ENCODE assay signal across 18 cellular contexts in the genomic region with DNA sequence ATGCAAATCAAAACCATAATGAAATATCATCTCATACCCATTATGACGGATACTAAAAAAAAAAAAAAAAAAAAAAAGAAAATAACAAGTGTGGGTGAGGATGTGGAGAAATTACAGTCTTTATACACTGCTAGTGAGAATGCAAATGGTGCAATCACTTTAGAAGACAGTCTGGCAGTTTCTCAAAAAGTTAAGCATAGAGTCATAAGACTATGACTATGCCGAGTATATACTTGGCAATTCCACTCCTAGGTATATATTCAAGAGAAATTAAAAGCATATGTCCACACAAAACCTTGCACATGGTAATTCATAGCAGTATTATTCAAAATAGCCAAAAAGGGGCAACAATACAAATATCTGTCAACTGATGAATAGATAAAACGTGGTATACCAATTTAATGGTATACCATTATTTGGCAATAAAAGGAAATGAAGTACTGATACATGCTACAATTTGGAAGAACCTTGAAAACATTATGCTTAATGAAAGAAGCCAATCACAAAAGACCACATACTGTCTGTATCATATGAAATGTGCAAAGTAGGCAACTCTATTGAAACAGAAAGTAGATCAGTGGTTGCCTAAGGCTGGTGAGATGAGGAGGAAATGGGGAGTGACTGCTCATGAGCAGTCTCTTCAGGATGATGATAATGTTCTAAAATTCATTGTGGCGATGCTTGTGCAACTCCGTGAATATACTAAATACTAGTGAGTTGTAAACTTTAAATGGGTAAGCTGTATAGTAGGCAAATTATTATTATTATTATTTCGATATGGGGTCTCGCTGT.
A peak's percentile ranks its signal among the peaks of the same experiment; 100 is the strongest.
DNase-seq lines count a peak whose midpoint lies in the region; ATAC-seq, FAIRE-seq and TF ChIP-seq lines count a peak whose summit lies in the region.
"Had no signal": no experiment of that assay in that cellular context is flagged by ENCODE, and none has a peak within 500 bp of the region (broad histone marks: within the 10 kb centered on the region; RNA-seq: fewer than 3 reads in every experiment).

No MANE protein-coding gene starts in this region.

- H4K20me1 ChIP-seq in neural progenitor cell (ENCODE audit: low read depth), result no peaks in the 10 kb centered on the region

- no peak overlapping the region for H2AFZ ChIP-seq in neural progenitor cell (replicated peaks)

- no peak overlapping the region for H3K4me2 ChIP-seq in neural progenitor cell

- H3K4me1 Mint-ChIP-seq in neural progenitor cell (no peaks in the 10 kb centered on the region), mesothelial cell of epicardium (no peaks in the 10 kb centered on the region)

- no peak for TF ChIP-seq CTCF in neural progenitor cell (IDR thresholded peaks at IDR 0.05)
- TF ChIP-seq CTCF in mesothelial cell of epicardium (IDR thresholded peaks at IDR 0.05; ENCODE audit: unreplicated experiment), result no peak

- no peak overlapping the region for H3K4me3 Mint-ChIP-seq in neural progenitor cell
- H3K4me3 Mint-ChIP-seq in mesothelial cell of epicardium, result no peak overlapping the region
- H3K4me3 Mint-ChIP-seq: CD4-positive, alpha-beta memory T cell had no signal

- no peaks in the 10 kb centered on the region for H3K36me3 Mint-ChIP-seq in neural progenitor cell
- H3K36me3 Mint-ChIP-seq in mesothelial cell of epicardium, result no peaks in the 10 kb centered on the region
- H3K36me3 Mint-ChIP-seq: CD4-positive, alpha-beta memory T cell had no signal

- no peak overlapping the region for H3K27ac ChIP-seq in neural progenitor cell
- H3K27ac ChIP-seq: cardiac muscle cell, dorsolateral prefrontal cortex, heart left ventricle, tibial artery had no signal

- peaks cover 3% of the 10 kb centered on the region for H3K27me3 Mint-ChIP-seq in neural progenitor cell (ENCODE audit: insufficient read depth, low read depth)
- peaks cover 13% of the 10 kb centered on the region for H3K27me3 Mint-ChIP-seq in mesothelial cell of epicardium (ENCODE audit: low read depth)

- no peak overlapping the region for H3K4me3 ChIP-seq in neural progenitor cell
- H3K4me3 ChIP-seq: cardiac muscle cell, dorsolateral prefrontal cortex, heart left ventricle, tibial artery had no signal

- H3F3A ChIP-seq in neural progenitor cell (ENCODE audit: low read depth), result no peaks in the 10 kb centered on the region

- no peaks in the 10 kb centered on the region for H3K9me3 ChIP-seq in neural progenitor cell (ENCODE audit: low read depth)
- H3K9me3 ChIP-seq: heart left ventricle, tibial artery had no signal

- no peaks in the 10 kb centered on the region for H3K79me2 ChIP-seq in neural progenitor cell (ENCODE audit: low read depth)

- peaks cover 2% of the 10 kb centered on the region for H3K9me3 Mint-ChIP-seq in neural progenitor cell
- H3K9me3 Mint-ChIP-seq in mesothelial cell of epicardium, result peaks cover 13% of the 10 kb centered on the region

- H3K27ac Mint-ChIP-seq in neural progenitor cell, result no peak overlapping the region
- no peak overlapping the region for H3K27ac Mint-ChIP-seq in mesothelial cell of epicardium
- H3K27ac Mint-ChIP-seq: CD4-positive, alpha-beta memory T cell had no signal

- H3K27me3 ChIP-seq in neural progenitor cell, result no peaks in the 10 kb centered on the region
- H3K27me3 ChIP-seq: heart left ventricle, tibial artery had no signal

- peak; percentile 9 for DNase-seq in EH (ENCODE audit: low read depth)
- DNase-seq in HS-5 (ENCODE audit: low read depth), result peak; percentile 70
- peak; percentile 61 for DNase-seq in amniotic epithelial cell (ENCODE audit: low read depth)
- peak; percentile 36 for DNase-seq in fibroblast of the conjunctiva (ENCODE audit: low read depth)
- no peak for DNase-seq in GM19239 (ENCODE audit: insufficient read length, low spot score)
- DNase-seq in neural progenitor cell (ENCODE audit: low spot score), result no peak
- DNase-seq in mesothelial cell of epicardium (ENCODE audit: low spot score in 2 of 2, unreplicated experiment in 2 of 2), result no peak
- DNase-seq: CD4-positive, alpha-beta memory T cell; dorsolateral prefrontal cortex; erythroblast; heart left ventricle; Kasumi-1; NCI-H1436; NCI-H526 treated with DMSO at 0.1 percent for 48 hours; right cardiac atrium had no signal

- no peaks in the 10 kb centered on the region for H3K36me3 ChIP-seq in neural progenitor cell
- H3K36me3 ChIP-seq: cardiac muscle cell, heart left ventricle, tibial artery had no signal

- no peak for FAIRE-seq in GM19239 (lab: Jason Lieb, UNC)

- no peak overlapping the region for H3K9ac ChIP-seq in neural progenitor cell

- ATAC-seq in HG02763 (IDR thresholded peaks at IDR 0.05; ENCODE audit: unreplicated experiment), result no peak
- ATAC-seq: heart left ventricle, right cardiac atrium had no signal

- H3K4me1 ChIP-seq in neural progenitor cell, result peaks cover 4% of the 10 kb centered on the region
- H3K4me1 ChIP-seq: heart left ventricle, tibial artery had no signal

Comparison
In these comparisons a context has a peak if more than half of its experiments do, and no peak if none do; other contexts are left out.
1. DNase-seq: peak in EH (single experiment), HS-5 (single experiment), amniotic epithelial cell (single experiment) and fibroblast of the conjunctiva (single experiment); none in GM19239 (single experiment), neural progenitor cell (single experiment) and mesothelial cell of epicardium (0 of 2).